Comparison of ENCODE assay signal across 1 cellular context in the genomic region with DNA sequence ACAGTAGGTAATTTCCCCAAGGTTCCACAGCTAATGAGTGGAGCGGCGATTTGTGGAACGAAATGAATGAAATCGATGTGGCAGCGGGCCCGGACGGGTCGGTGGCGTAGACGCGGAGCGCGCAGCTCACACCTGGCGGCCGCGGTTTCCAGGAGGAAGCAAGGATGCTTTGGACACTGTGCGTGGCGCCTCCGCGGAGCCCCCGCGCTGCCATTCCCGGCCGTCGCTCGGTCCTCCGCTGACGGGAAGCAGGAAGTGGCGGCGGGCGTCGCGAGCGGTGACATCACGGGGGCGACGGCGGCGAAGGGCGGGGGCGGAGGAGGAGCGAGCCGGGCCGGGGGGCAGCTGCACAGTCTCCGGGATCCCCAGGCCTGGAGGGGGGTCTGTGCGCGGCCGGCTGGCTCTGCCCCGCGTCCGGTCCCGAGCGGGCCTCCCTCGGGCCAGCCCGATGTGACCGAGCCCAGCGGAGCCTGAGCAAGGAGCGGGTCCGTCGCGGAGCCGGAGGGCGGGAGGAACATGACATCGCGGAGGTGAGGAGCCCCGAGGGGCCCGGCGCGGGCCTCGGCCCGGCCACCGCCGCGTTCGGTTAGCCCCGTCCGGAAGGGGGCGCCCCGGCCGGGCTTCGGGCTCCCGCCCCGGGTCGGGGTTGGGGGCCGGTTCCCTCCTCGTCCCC.
A peak's percentile ranks its signal among the peaks of the same experiment; 100 is the strongest.
TF ChIP-seq lines count a peak whose summit lies in the region.

PTPN11 (plus strand) TSS at position 352 of the 673 bp plus-strand sequence; CDS start at position 517, 165 bp downstream.

TF ChIP-seq in HepG2, 621 proteins besides CTCF, POLR2A, EP300 and RAD21 (continued from another document and continues in another):
- peak; percentile 75; the same call in 1 of the 2 replicates for TF ChIP-seq THAP9 (CRISPR knock-in tag; IDR thresholded peaks at IDR 0.05; ENCODE audit: borderline replicate concordance)
- TF ChIP-seq, protein P1, sequence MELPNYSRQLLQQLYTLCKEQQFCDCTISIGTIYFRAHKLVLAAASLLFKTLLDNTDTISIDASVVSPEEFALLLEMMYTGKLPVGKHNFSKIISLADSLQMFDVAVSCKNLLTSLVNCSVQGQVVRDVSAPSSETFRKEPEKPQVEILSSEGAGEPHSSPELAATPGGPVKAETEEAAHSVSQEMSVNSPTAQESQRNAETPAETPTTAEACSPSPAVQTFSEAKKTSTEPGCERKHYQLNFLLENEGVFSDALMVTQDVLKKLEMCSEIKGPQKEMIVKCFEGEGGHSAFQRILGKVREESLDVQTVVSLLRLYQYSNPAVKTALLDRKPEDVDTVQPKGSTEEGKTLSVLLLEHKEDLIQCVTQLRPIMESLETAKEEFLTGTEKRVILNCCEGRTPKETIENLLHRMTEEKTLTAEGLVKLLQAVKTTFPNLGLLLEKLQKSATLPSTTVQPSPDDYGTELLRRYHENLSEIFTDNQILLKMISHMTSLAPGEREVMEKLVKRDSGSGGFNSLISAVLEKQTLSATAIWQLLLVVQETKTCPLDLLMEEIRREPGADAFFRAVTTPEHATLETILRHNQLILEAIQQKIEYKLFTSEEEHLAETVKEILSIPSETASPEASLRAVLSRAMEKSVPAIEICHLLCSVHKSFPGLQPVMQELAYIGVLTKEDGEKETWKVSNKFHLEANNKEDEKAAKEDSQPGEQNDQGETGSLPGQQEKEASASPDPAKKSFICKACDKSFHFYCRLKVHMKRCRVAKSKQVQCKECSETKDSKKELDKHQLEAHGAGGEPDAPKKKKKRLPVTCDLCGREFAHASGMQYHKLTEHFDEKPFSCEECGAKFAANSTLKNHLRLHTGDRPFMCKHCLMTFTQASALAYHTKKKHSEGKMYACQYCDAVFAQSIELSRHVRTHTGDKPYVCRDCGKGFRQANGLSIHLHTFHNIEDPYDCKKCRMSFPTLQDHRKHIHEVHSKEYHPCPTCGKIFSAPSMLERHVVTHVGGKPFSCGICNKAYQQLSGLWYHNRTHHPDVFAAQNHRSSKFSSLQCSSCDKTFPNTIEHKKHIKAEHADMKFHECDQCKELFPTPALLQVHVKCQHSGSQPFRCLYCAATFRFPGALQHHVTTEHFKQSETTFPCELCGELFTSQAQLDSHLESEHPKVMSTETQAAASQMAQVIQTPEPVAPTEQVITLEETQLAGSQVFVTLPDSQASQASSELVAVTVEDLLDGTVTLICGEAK (IDR thresholded peaks at IDR 0.05), result no peak
- TF ChIP-seq, protein P1 (CRISPR knock-in tag; IDR thresholded peaks at IDR 0.05), result peak; percentile 72
- no peak for TF ChIP-seq ZBTB1 (CRISPR knock-in tag; IDR thresholded peaks at IDR 0.05; ENCODE audit: borderline replicate concordance)
- TF ChIP-seq GZF1 (CRISPR knock-in tag; IDR thresholded peaks at IDR 0.05), result no peak
- TF ChIP-seq RBM22 (optimal IDR thresholded peaks at IDR 0.05; ENCODE audit: low read length), result no peak
- peak; percentile 74 for TF ChIP-seq MYC (CRISPR knock-in tag; IDR thresholded peaks at IDR 0.05; ENCODE audit: borderline replicate concordance)
- TF ChIP-seq HOXA9 (CRISPR knock-in tag; IDR thresholded peaks at IDR 0.05; ENCODE audit: borderline replicate concordance), result no peak; the same call in 1 of the 2 replicates
- TF ChIP-seq, protein P2, sequence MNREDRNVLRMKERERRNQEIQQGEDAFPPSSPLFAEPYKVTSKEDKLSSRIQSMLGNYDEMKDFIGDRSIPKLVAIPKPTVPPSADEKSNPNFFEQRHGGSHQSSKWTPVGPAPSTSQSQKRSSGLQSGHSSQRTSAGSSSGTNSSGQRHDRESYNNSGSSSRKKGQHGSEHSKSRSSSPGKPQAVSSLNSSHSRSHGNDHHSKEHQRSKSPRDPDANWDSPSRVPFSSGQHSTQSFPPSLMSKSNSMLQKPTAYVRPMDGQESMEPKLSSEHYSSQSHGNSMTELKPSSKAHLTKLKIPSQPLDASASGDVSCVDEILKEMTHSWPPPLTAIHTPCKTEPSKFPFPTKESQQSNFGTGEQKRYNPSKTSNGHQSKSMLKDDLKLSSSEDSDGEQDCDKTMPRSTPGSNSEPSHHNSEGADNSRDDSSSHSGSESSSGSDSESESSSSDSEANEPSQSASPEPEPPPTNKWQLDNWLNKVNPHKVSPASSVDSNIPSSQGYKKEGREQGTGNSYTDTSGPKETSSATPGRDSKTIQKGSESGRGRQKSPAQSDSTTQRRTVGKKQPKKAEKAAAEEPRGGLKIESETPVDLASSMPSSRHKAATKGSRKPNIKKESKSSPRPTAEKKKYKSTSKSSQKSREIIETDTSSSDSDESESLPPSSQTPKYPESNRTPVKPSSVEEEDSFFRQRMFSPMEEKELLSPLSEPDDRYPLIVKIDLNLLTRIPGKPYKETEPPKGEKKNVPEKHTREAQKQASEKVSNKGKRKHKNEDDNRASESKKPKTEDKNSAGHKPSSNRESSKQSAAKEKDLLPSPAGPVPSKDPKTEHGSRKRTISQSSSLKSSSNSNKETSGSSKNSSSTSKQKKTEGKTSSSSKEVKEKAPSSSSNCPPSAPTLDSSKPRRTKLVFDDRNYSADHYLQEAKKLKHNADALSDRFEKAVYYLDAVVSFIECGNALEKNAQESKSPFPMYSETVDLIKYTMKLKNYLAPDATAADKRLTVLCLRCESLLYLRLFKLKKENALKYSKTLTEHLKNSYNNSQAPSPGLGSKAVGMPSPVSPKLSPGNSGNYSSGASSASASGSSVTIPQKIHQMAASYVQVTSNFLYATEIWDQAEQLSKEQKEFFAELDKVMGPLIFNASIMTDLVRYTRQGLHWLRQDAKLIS (CRISPR knock-in tag; IDR thresholded peaks at IDR 0.05), result no peak
- TF ChIP-seq, protein P3, sequence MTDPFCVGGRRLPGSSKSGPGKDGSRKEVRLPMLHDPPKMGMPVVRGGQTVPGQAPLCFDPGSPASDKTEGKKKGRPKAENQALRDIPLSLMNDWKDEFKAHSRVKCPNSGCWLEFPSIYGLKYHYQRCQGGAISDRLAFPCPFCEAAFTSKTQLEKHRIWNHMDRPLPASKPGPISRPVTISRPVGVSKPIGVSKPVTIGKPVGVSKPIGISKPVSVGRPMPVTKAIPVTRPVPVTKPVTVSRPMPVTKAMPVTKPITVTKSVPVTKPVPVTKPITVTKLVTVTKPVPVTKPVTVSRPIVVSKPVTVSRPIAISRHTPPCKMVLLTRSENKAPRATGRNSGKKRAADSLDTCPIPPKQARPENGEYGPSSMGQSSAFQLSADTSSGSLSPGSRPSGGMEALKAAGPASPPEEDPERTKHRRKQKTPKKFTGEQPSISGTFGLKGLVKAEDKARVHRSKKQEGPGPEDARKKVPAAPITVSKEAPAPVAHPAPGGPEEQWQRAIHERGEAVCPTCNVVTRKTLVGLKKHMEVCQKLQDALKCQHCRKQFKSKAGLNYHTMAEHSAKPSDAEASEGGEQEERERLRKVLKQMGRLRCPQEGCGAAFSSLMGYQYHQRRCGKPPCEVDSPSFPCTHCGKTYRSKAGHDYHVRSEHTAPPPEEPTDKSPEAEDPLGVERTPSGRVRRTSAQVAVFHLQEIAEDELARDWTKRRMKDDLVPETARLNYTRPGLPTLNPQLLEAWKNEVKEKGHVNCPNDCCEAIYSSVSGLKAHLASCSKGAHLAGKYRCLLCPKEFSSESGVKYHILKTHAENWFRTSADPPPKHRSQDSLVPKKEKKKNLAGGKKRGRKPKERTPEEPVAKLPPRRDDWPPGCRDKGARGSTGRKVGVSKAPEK (CRISPR knock-in tag; IDR thresholded peaks at IDR 0.05; ENCODE audit: borderline replicate concordance), result no peak
- TF ChIP-seq TOE1 (CRISPR knock-in tag; IDR thresholded peaks at IDR 0.05), result no peak
- no peak for TF ChIP-seq CEBPG (CRISPR knock-in tag; IDR thresholded peaks at IDR 0.05)
- TF ChIP-seq ZNF75D (CRISPR knock-in tag; IDR thresholded peaks at IDR 0.05; ENCODE audit: borderline replicate concordance), result no peak
- TF ChIP-seq RAD51 (IDR thresholded peaks at IDR 0.05; ENCODE audit: borderline replicate concordance), result no peak
- no peak for TF ChIP-seq ZNF263 (CRISPR knock-in tag; IDR thresholded peaks at IDR 0.05)
- TF ChIP-seq NFE2L2 (IDR thresholded peaks at IDR 0.05; ENCODE audit: low read length), result no peak
- TF ChIP-seq RBFOX2 (IDR thresholded peaks at IDR 0.05; ENCODE audit: low read depth, low read length), result peak; percentile 94
- TF ChIP-seq ZFAT (CRISPR knock-in tag; conservative IDR thresholded peaks at IDR 0.05), result 0 out of 2 replicates have a peak, but pooled peaks have one; percentile 20
- TF ChIP-seq ZNF766 (CRISPR knock-in tag; IDR thresholded peaks at IDR 0.05; ENCODE audit: borderline replicate concordance), result peak; percentile 43; the same call in 1 of the 2 replicates
- TF ChIP-seq, protein P4, sequence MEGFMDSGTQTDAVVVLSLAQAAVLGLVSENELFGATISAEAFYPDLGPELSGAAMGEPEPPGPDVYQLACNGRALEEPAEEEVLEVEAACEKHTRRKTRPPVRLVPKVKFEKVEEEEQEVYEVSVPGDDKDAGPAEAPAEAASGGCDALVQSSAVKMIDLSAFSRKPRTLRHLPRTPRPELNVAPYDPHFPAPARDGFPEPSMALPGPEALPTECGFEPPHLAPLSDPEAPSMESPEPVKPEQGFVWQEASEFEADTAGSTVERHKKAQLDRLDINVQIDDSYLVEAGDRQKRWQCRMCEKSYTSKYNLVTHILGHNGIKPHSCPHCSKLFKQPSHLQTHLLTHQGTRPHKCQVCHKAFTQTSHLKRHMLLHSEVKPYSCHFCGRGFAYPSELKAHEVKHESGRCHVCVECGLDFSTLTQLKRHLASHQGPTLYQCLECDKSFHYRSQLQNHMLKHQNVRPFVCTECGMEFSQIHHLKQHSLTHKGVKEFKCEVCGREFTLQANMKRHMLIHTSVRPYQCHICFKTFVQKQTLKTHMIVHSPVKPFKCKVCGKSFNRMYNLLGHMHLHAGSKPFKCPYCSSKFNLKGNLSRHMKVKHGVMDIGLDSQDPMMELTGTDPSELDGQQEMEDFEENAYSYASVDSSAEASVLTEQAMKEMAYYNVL (CRISPR knock-in tag; IDR thresholded peaks at IDR 0.05; ENCODE audit: borderline replicate concordance), result peak; percentile 58; the same call in 1 of the 2 replicates
- no peak for TF ChIP-seq ZNF367 (CRISPR knock-in tag; IDR thresholded peaks at IDR 0.05; ENCODE audit: borderline replicate concordance)
- TF ChIP-seq ZNF720 (CRISPR knock-in tag; IDR thresholded peaks at IDR 0.05), result no peak
- no peak for TF ChIP-seq ZNF383 (CRISPR knock-in tag; IDR thresholded peaks at IDR 0.05; ENCODE audit: borderline replicate concordance)
- TF ChIP-seq SP140L (CRISPR knock-in tag; IDR thresholded peaks at IDR 0.05; ENCODE audit: borderline replicate concordance), result no peak
- TF ChIP-seq SKI (IDR thresholded peaks at IDR 0.05; ENCODE audit: partially characterized antibody), result no peak
- TF ChIP-seq RFX1 (IDR thresholded peaks at IDR 0.05), result no peak
- TF ChIP-seq SP4 (CRISPR knock-in tag; IDR thresholded peaks at IDR 0.05), result peak; percentile 59; the same call in 1 of the 2 replicates
- no peak for TF ChIP-seq FOXP1 (IDR thresholded peaks at IDR 0.05)
- no peak for TF ChIP-seq FOXP1 (CRISPR knock-in tag; IDR thresholded peaks at IDR 0.05)
- peak; percentile 61; the same call in 1 of the 2 replicates for TF ChIP-seq ZNF878 (CRISPR knock-in tag; IDR thresholded peaks at IDR 0.05)
- no peak for TF ChIP-seq ZNF138 (CRISPR knock-in tag; IDR thresholded peaks at IDR 0.05; ENCODE audit: low read depth)
- no peak for TF ChIP-seq EZH2 (conservative IDR thresholded peaks at IDR 0.05; ENCODE audit: low read depth, low read length)
- TF ChIP-seq FOXO1 (CRISPR knock-in tag; IDR thresholded peaks at IDR 0.05), result 0 out of 2 replicates have a peak, but pooled peaks have one; percentile 61
- TF ChIP-seq ZNF432 (CRISPR knock-in tag; IDR thresholded peaks at IDR 0.05; ENCODE audit: borderline replicate concordance), result no peak
- TF ChIP-seq ISX (CRISPR knock-in tag; conservative IDR thresholded peaks at IDR 0.05), result no peak; the same call in 1 of the 2 replicates
- no peak for TF ChIP-seq ZSCAN30 (CRISPR knock-in tag; IDR thresholded peaks at IDR 0.05)
- no peak for TF ChIP-seq TAF15 (IDR thresholded peaks at IDR 0.05; ENCODE audit: low read depth, low read length, poor library complexity, severe bottlenecking)
- TF ChIP-seq ZNF34 (CRISPR knock-in tag; IDR thresholded peaks at IDR 0.05; ENCODE audit: borderline replicate concordance), result 0 out of 2 replicates have a peak, but pooled peaks have one; percentile 66
- TF ChIP-seq PHF20 (CRISPR knock-in tag; IDR thresholded peaks at IDR 0.05), result peak; percentile 98
- TF ChIP-seq ZNF564 (CRISPR knock-in tag; IDR thresholded peaks at IDR 0.05), result 0 out of 2 replicates have a peak, but pooled peaks have one; percentile 70
